Comparison of ENCODE assay signal across 9 cellular contexts in the genomic region with DNA sequence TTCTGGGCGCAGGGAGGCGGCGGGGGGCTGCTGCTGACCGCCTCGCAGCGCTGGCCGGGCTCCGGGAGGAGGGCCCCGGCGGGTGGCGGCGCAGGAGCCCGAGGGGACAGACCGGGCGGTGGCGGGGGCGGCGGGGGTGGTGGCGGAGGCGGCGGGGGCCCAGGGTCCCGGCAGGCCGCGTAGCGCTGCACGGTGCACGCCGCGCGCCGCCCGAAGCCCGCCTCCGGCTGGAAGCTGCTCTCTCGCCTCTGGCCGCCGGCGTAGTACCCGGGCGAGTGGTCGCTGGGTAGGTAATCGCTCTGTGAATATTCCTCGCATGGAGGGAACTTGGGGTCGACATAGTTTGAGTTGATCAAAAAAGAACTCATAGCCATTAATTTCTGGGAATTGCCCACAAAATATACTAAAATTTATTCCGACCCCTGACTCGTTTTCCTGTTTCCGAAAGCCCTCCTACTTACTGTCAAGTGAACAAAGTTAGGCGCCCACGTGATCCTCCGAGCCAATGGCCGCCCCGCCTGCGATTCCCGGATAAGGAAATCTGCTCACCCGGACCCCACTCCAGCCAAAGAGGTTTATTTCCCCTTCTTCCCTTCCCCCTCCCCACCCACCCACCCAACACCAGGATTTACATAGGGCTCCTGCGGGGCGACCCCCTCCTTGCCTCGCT. TPM values are rescaled to one million over a fixed set of nuclear protein-coding genes. Genes with fewer than 3 reads are reported as not detected.
A peak's percentile ranks its signal among the peaks of the same experiment; 100 is the strongest.
DNase-seq lines count a peak whose midpoint lies in the region; TF ChIP-seq lines count a peak whose summit lies in the region.
"Had no signal": no experiment of that assay in that cellular context is flagged by ENCODE, and none has a peak within 500 bp of the region (broad histone marks: within the 10 kb centered on the region; RNA-seq: fewer than 3 reads in every experiment).

HOXB4 (minus strand) TSS at position 405 of the 670 bp plus-strand sequence; CDS start at position 374, 31 bp downstream.

- no peaks in the 10 kb centered on the region for H3K9me3 ChIP-seq in fibroblast of lung (ENCODE audit: control insufficient read depth, insufficient read depth, low read depth, low read length)
- no peaks in the 10 kb centered on the region for H3K9me3 ChIP-seq in neuron (ENCODE audit: low read length)
- no peaks in the 10 kb centered on the region for H3K9me3 ChIP-seq in uterus

- peak; percentile 81 for DNase-seq in CMK (ENCODE audit: low read depth)
- DNase-seq in H7 = peak; percentile 89
- peak; percentile 65 for DNase-seq in NCI-H748 treated with DMSO at 0.1 percent for 48 hours (lab: John Stamatoyannopoulos, UW)
- peak; percentile 55 for DNase-seq in activated T-cell treated with anti-CD3 and anti-CD28 coated beads for 24 hours (ENCODE audit: low read depth)
- DNase-seq in fibroblast of lung (ENCODE audit: low read depth in 2 of 2) = peak; percentile 86 to 92
- peak; percentile 67 to 68 for DNase-seq in uterus
- no peak for DNase-seq in EL

- TF ChIP-seq CTCF in fibroblast of lung (conservative IDR thresholded peaks at IDR 0.05 in 1 of 2, IDR thresholded peaks at IDR 0.05 in 1 of 2; ENCODE audit: low read depth in 1 of 2, low read length in 2 of 2) (no peak), uterus (IDR thresholded peaks at IDR 0.05) (no peak)

- peaks cover 8% of the 10 kb centered on the region for H3K4me1 ChIP-seq in fibroblast of lung (ENCODE audit: control insufficient read depth, extremely low read depth, insufficient read depth, low read length)
- no peaks in the 10 kb centered on the region for H3K4me1 ChIP-seq in neuron (ENCODE audit: insufficient read depth, low read length)
- H3K4me1 ChIP-seq in uterus = peaks cover 0 to 4% of the 10 kb centered on the region in 2 donors

- H3K27me3 ChIP-seq in H7 (ENCODE audit: control insufficient read depth, insufficient read depth, low read length) (peaks cover 99% of the 10 kb centered on the region), fibroblast of lung (ENCODE audit: control insufficient read depth, insufficient read depth, low read length) (no peaks in the 10 kb centered on the region), neuron (ENCODE audit: insufficient read depth, low read length) (peaks cover 92% of the 10 kb centered on the region), uterus (peaks cover 0 to 42% of the 10 kb centered on the region in 2 donors)

- no peaks in the 10 kb centered on the region for H4K20me1 ChIP-seq in fibroblast of lung (ENCODE audit: control insufficient read depth, extremely low read depth, insufficient read depth, low read length)

- no peaks in the 10 kb centered on the region for H3K36me3 ChIP-seq in H7 (replicated peaks; ENCODE audit: control insufficient read depth, insufficient read depth, low read length)
- peaks cover 4% of the 10 kb centered on the region for H3K36me3 ChIP-seq in fibroblast of lung (ENCODE audit: control insufficient read depth, insufficient read depth, low read length)
- H3K36me3 ChIP-seq in neuron (ENCODE audit: insufficient read depth, low read length) = no peaks in the 10 kb centered on the region
- H3K36me3 ChIP-seq in uterus = no peaks in the 10 kb centered on the region

- H3K4me2 ChIP-seq in fibroblast of lung (ENCODE audit: extremely low read depth, insufficient read depth, low read length) = peak within 1 kb of the TSS; percentile 99

- no peak for TF ChIP-seq POLR2A in uterus (IDR thresholded peaks at IDR 0.05)

- peak within 1 kb of the TSS; percentile 73 for H3K9ac ChIP-seq in fibroblast of lung (ENCODE audit: insufficient read depth, low read length)

- H3K4me3 ChIP-seq in H7 (ENCODE audit: insufficient read depth, low read depth, low read length) = peak within 1 kb of the TSS; percentile 24
- peak within 1 kb of the TSS; percentile 80 to 98 (median 86) for H3K4me3 ChIP-seq in fibroblast of lung (replicated peaks in 1 of 4; ENCODE audit: control extremely low read depth in 1 of 4, insufficient read depth in 1 of 4, low read depth in 3 of 4, low read length in 4 of 4)
- H3K4me3 ChIP-seq in neuron (ENCODE audit: low read length) = peak within 1 kb of the TSS; percentile 36
- H3K4me3 ChIP-seq in uterus = peak within 1 kb of the TSS; percentile 29 to 39

- peak within 1 kb of the TSS; percentile 98 for H3K27ac ChIP-seq in fibroblast of lung (ENCODE audit: insufficient read depth, low read length)
- peak within 1 kb of the TSS; percentile 68 to 87 for H3K27ac ChIP-seq in uterus

- peaks cover 99% of the 10 kb centered on the region for H3K79me2 ChIP-seq in fibroblast of lung (ENCODE audit: control insufficient read depth, insufficient read depth, low read length)

- intact Hi-C loops in uterus (cut with DNase I; ENCODE audit: low total_unique reads) = no loop called here

- H2AFZ ChIP-seq in fibroblast of lung (ENCODE audit: low read length) = no peak within 1 kb of the TSS
- H2AFZ ChIP-seq in neuron (ENCODE audit: low read depth, low read length) = no peak within 1 kb of the TSS

RNA-seq across cellular contexts. Expression of gene HOXB4, which starts in this region (rescaled TPM):
- 0.03 TPM in 1 of 2 replicates, not detected in the other for total RNA-seq in H7 (2014; rRNA removed; shearing (Covaris generic))
- 6.2 and 8.9 TPM in 2 replicates for total RNA-seq in fibroblast of lung
- polyA plus RNA-seq in fibroblast of lung = 3.4 and 3.8 TPM in 2 replicates
- polyA plus RNA-seq in fibroblast of lung (2012) = 4.5 and 5.6 TPM in 2 replicates
- polyA minus RNA-seq in fibroblast of lung (ENCODE audit: low replicate concordance) = 3.8 and 5.0 TPM in 2 replicates
- 1 to 10 TPM in 2 of 4 donors, under 1 TPM in 1, not detected in 1; 0.88 to 6.9 (median 5.5) TPM for total RNA-seq in uterus
- polyA plus RNA-seq: neural cell had no signal

Comparison
In these comparisons a context has a peak if more than half of its experiments do, and no peak if none do; other contexts are left out.
1. Peak in DNase-seq and H3K4me3 ChIP-seq in H7; RNA of the gene not detected or under 1 TPM.
2. H3K4me3 ChIP-seq: peak in every context shown above with its lines; median percentile 86 in fibroblast of lung; 36 in neuron; 34 in uterus; 24 in H7.